ENCODE assay signal across 8 cellular contexts in genomic region chr15:77496710-77497107, GRCh38.
DNase-seq lines count a peak whose midpoint lies in the region; ATAC-seq and TF ChIP-seq lines count a peak whose summit lies in the region.

No MANE protein-coding gene starts in this region.

- H3K4me3 ChIP-seq in GM12865 (ENCODE audit: low read depth, low read length) (no peak overlapping the region), MG63 (no peak overlapping the region), right cardiac atrium (ENCODE audit: low read length) (peak overlapping the region; percentile 13)

- peak; percentile 88 to 89 for ATAC-seq in right cardiac atrium
- peak; percentile 95 for ATAC-seq in sciatic nerve
- ATAC-seq in GM21381 (IDR thresholded peaks at IDR 0.05; ENCODE audit: unreplicated experiment): no peak

- TF ChIP-seq CTCF in GM12865 (IDR thresholded peaks at IDR 0.05; ENCODE audit: insufficient read depth, low read depth, low read length, missing control alignments): peak; percentile 94

- 16% methylated on average over 16 of the region's 16 CpGs for WGBS in right cardiac atrium

- no peaks in the 10 kb centered on the region for H3K36me3 ChIP-seq in MG63

- H3K9me3 ChIP-seq in MG63: no peaks in the 10 kb centered on the region
- H3K9me3 ChIP-seq in right cardiac atrium (ENCODE audit: control insufficient read depth, low read length): no peaks in the 10 kb centered on the region

- peak overlapping the region; percentile 99 for H3K27ac ChIP-seq in right cardiac atrium (ENCODE audit: low read length)

- H3K4me1 ChIP-seq in right cardiac atrium (ENCODE audit: control insufficient read depth, insufficient read depth, low read length): peaks cover 26% of the 10 kb centered on the region

- DNase-seq in GM12865 (ENCODE audit: low read depth): peak; percentile 75
- peak; percentile 96 for DNase-seq in MG63
- DNase-seq in T follicular helper cell (ENCODE audit: low read depth): peak; percentile 53
- peak; percentile 96 for DNase-seq in amniotic epithelial cell (ENCODE audit: low read depth)
- peak; percentile 89 to 96 (median 94) for DNase-seq in right cardiac atrium
- DNase-seq in sciatic nerve (ENCODE audit: low spot score): peak; percentile 93
- no peak for DNase-seq in NCI-H128 (lab: John Stamatoyannopoulos, UW; ENCODE audit: unreplicated experiment)

- intact Hi-C loops in right cardiac atrium (cut with DNase I): loop anchor here in 3 of 4 donors (5.0 to 10.0 kb wide), 6 partner anchors 46 to 382 kb away; partner anchors contain the start of genes HMG20A (in 2 of the 3) and PEAK1 (in 2 of the 3)
- intact Hi-C loops in sciatic nerve (cut with DNase I): loop anchor here (10.0 kb wide), 1 partner anchor 382 kb away; no protein-coding TSS in a partner anchor

- no peaks in the 10 kb centered on the region for H3K27me3 ChIP-seq in MG63
- no peaks in the 10 kb centered on the region for H3K27me3 ChIP-seq in right cardiac atrium (ENCODE audit: control insufficient read depth, insufficient read depth)
